In the genomic region with DNA sequence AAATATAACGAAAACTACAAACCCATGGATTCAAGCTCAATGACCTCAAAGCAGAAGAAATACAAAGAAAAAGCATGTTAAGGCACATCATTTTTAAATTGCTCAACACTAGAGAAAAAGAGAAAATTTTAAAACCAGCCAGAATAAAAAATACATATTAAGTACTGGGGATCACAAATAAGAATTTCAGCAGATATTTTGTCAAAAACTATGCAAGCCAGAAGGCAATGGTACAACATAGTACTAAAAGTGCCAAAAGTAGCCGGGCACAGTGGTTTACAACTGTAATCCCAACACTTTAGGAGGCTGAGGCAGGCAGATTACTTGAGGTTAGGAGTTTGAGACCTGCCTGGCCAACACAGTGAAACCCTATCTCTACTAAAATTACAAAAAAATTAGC, we compare ENCODE assay signal across 14 cellular contexts. TPM values are rescaled to one million over a fixed set of nuclear protein-coding genes. Genes with fewer than 3 reads are reported as not detected.
DNase-seq lines count a peak whose midpoint lies in the region; ATAC-seq, FAIRE-seq and TF ChIP-seq lines count a peak whose summit lies in the region.
"Had no signal": no experiment of that assay in that cellular context is flagged by ENCODE, and none has a peak within 500 bp of the region (broad histone marks: within the 10 kb centered on the region; RNA-seq: fewer than 3 reads in every experiment).

No MANE protein-coding gene starts in this region.

- DNase-seq in SK-N-SH (peak; percentile 22), NCI-H1105 (lab: John Stamatoyannopoulos, UW) (peak; percentile 37), astrocyte (ENCODE audit: low read depth) (peak; percentile 26), progenitor cell of endocrine pancreas (ENCODE audit: low spot score, unreplicated experiment) (no peak), globus pallidus (ENCODE audit: low spot score) (no peak), uterus (no peak)
- DNase-seq: colonic mucosa; GOT3; stimulated activated CD4-positive, alpha-beta T cell treated with anti-CD3 and anti-CD28 coated beads, Interleukin-2, amount 100 ng/mL, for 48 hours; testis had no signal

- ATAC-seq in SK-N-SH treated with all-trans-retinoic acid at 6 μM for 48 hours (no peak), GM19467 (IDR thresholded peaks at IDR 0.05; ENCODE audit: unreplicated experiment) (no peak)

- CTCF ChIA-PET in SK-N-SH (lab: Yijun Ruan, JAX): no interaction called here

- H3K36me3 Mint-ChIP-seq in astrocyte (ENCODE audit: low read depth, unreplicated experiment) (peaks cover 19% of the 10 kb centered on the region), progenitor cell of endocrine pancreas (ENCODE audit: insufficient read depth) (peaks cover 26% of the 10 kb centered on the region)

- no peak for TF ChIP-seq CTCF in SK-N-SH (IDR thresholded peaks at IDR 0.05)
- no peak for TF ChIP-seq CTCF in astrocyte (IDR thresholded peaks at IDR 0.05; ENCODE audit: insufficient read depth, low read depth, low read length)
- no peak for TF ChIP-seq CTCF in progenitor cell of endocrine pancreas (IDR thresholded peaks at IDR 0.05; ENCODE audit: unreplicated experiment)
- no peak for TF ChIP-seq CTCF in uterus (IDR thresholded peaks at IDR 0.05)

- H3K4me2 ChIP-seq in SK-N-SH: no peak overlapping the region
- H3K4me2 ChIP-seq in astrocyte (ENCODE audit: low read length): no peak overlapping the region

- TF ChIP-seq RAD21 in SK-N-SH (IDR thresholded peaks at IDR 0.05; ENCODE audit: low read length): no peak

- H3K9me3 ChIP-seq in SK-N-SH (peaks cover 12% of the 10 kb centered on the region), astrocyte (ENCODE audit: insufficient read depth, low read depth, low read length) (peaks cover 8% of the 10 kb centered on the region), uterus (peaks cover 0 to 16% of the 10 kb centered on the region in 2 donors)
- H3K9me3 ChIP-seq: colonic mucosa, testis had no signal

- no peaks in the 10 kb centered on the region for H3K9me2 ChIP-seq in SK-N-SH

- H3K9ac ChIP-seq in SK-N-SH (no peak overlapping the region), astrocyte (ENCODE audit: low read length) (no peak overlapping the region)

- no peak overlapping the region for H3K4me3 ChIP-seq in SK-N-SH (ENCODE audit: low read depth in 2 of 2, low read length in 1 of 2)
- no peak overlapping the region for H3K4me3 ChIP-seq in astrocyte (ENCODE audit: insufficient read depth, low read depth, low read length)
- H3K4me3 ChIP-seq in uterus: no peak overlapping the region
- H3K4me3 ChIP-seq: colonic mucosa, testis had no signal

- no peak for FAIRE-seq in astrocyte (lab: Jason Lieb, UNC)
- FAIRE-seq: TTC549 had no signal

- H3K27me3 ChIP-seq in SK-N-SH (ENCODE audit: insufficient read depth) (no peaks in the 10 kb centered on the region), astrocyte (ENCODE audit: insufficient read depth, low read length) (no peaks in the 10 kb centered on the region), uterus (no peaks in the 10 kb centered on the region)
- H3K27me3 ChIP-seq: colonic mucosa, testis had no signal

- H3K27me3 Mint-ChIP-seq in astrocyte (ENCODE audit: low read depth, unreplicated experiment) (no peaks in the 10 kb centered on the region), progenitor cell of endocrine pancreas (no peaks in the 10 kb centered on the region)
- H3K27me3 Mint-ChIP-seq: CD8-positive, alpha-beta memory T cell had no signal

- no peak for TF ChIP-seq EP300 in SK-N-SH (IDR thresholded peaks at IDR 0.05; ENCODE audit: borderline replicate concordance in 1 of 2, low read depth in 1 of 2, low read length in 1 of 2)

- no peaks in the 10 kb centered on the region for H4K20me1 ChIP-seq in SK-N-SH (ENCODE audit: insufficient read depth)
- H4K20me1 ChIP-seq in astrocyte (ENCODE audit: insufficient read depth, low read length): peaks cover 9% of the 10 kb centered on the region

- H3F3A ChIP-seq in SK-N-SH (replicated peaks; ENCODE audit: insufficient read depth): no peaks in the 10 kb centered on the region

- H3K27ac Mint-ChIP-seq in astrocyte (ENCODE audit: unreplicated experiment): no peak overlapping the region
- H3K27ac Mint-ChIP-seq in progenitor cell of endocrine pancreas: peak overlapping the region; percentile 90

- H3K4me3 Mint-ChIP-seq in astrocyte (ENCODE audit: unreplicated experiment) (no peak overlapping the region), progenitor cell of endocrine pancreas (ENCODE audit: low read depth) (no peak overlapping the region)
- H3K4me3 Mint-ChIP-seq: CD8-positive, alpha-beta memory T cell had no signal

- H3K4me1 Mint-ChIP-seq in astrocyte (ENCODE audit: low read depth, unreplicated experiment) (peaks cover 3% of the 10 kb centered on the region), progenitor cell of endocrine pancreas (ENCODE audit: low read depth) (no peaks in the 10 kb centered on the region)

- no peak for TF ChIP-seq POLR2A in uterus (IDR thresholded peaks at IDR 0.05)

- H3K27ac ChIP-seq in SK-N-SH (ENCODE audit: low read depth in 2 of 2, low read length in 1 of 2) (no peak overlapping the region), astrocyte (ENCODE audit: low read depth, low read length) (no peak overlapping the region), uterus (no peak overlapping the region)
- H3K27ac ChIP-seq: colonic mucosa, testis had no signal

- intact Hi-C loops in uterus (cut with DNase I; ENCODE audit: low total_unique reads): no loop called here

- peaks cover 10% of the 10 kb centered on the region for H3K9me3 Mint-ChIP-seq in astrocyte (ENCODE audit: unreplicated experiment)
- peaks cover 16% of the 10 kb centered on the region for H3K9me3 Mint-ChIP-seq in progenitor cell of endocrine pancreas (ENCODE audit: low read depth)

- H3K4me1 ChIP-seq in SK-N-SH (ENCODE audit: control insufficient read depth in 1 of 2, insufficient read depth in 2 of 2, low read depth in 1 of 2, low read length in 1 of 2) (peaks cover 0 to 4% of the 10 kb centered on the region in 2 experiments; a peak in 1 of 4 replicates), astrocyte (ENCODE audit: insufficient read depth, low read length) (no peaks in the 10 kb centered on the region), uterus (no peaks in the 10 kb centered on the region)
- H3K4me1 ChIP-seq: testis had no signal

- H3K36me3 ChIP-seq in SK-N-SH (replicated peaks in 1 of 2; ENCODE audit: control insufficient read depth in 1 of 2, insufficient read depth in 2 of 2, low read length in 1 of 2) (peaks cover 0 to 44% of the 10 kb centered on the region in 2 experiments), astrocyte (ENCODE audit: insufficient read depth, low read length) (no peaks in the 10 kb centered on the region), uterus (no peaks in the 10 kb centered on the region)
- H3K36me3 ChIP-seq: colonic mucosa had no signal

- POLR2A ChIA-PET in SK-N-SH (lab: Yijun Ruan, JAX): no interaction called here

- H3K79me2 ChIP-seq in SK-N-SH (ENCODE audit: insufficient read depth) (peaks cover 39% of the 10 kb centered on the region), astrocyte (ENCODE audit: insufficient read depth, low read length) (peaks cover 5% of the 10 kb centered on the region)

- no peak overlapping the region for H2AFZ ChIP-seq in SK-N-SH (ENCODE audit: low read depth)
- H2AFZ ChIP-seq in astrocyte (ENCODE audit: low read depth, low read length): no peak overlapping the region

- 59% methylated on average over 2 of the region's 2 CpGs for WGBS in SK-N-SH (ENCODE audit: low lambda C conversion rate)

TF ChIP-seq in SK-N-SH, 30 proteins besides CTCF, POLR2A, EP300 and RAD21 (continues in another document):
- TF ChIP-seq RCOR1 (IDR thresholded peaks at IDR 0.05; ENCODE audit: low read length) (no peak), CHD2 (IDR thresholded peaks at IDR 0.05; ENCODE audit: low read length, partially characterized antibody) (no peak), TCF12 (IDR thresholded peaks at IDR 0.05) (no peak), POLR2AphosphoS5 (IDR thresholded peaks at IDR 0.05; ENCODE audit: low read depth, low read length) (no peak)

TF ChIP-seq in SK-N-SH treated with all-trans-retinoic acid at 6 μM for 48 hours, 23 proteins besides CTCF, POLR2A, EP300 and RAD21 (continues in another document):
- TF ChIP-seq ARNTL (CRISPR knock-in tag; IDR thresholded peaks at IDR 0.05; ENCODE audit: borderline replicate concordance, low read depth) (no peak), ZNF70 (CRISPR knock-in tag; IDR thresholded peaks at IDR 0.05) (no peak), CSDC2 (CRISPR knock-in tag; IDR thresholded peaks at IDR 0.05) (no peak), ESRRG (CRISPR knock-in tag; IDR thresholded peaks at IDR 0.05) (no peak), ISL1 (CRISPR knock-in tag; IDR thresholded peaks at IDR 0.05) (no peak), ZFP3 (CRISPR knock-in tag; IDR thresholded peaks at IDR 0.05) (no peak), OSR1 (CRISPR knock-in tag; IDR thresholded peaks at IDR 0.05) (no peak), ZC3H10 (CRISPR knock-in tag; IDR thresholded peaks at IDR 0.05) (no peak)
- TF ChIP-seq, protein P1, sequence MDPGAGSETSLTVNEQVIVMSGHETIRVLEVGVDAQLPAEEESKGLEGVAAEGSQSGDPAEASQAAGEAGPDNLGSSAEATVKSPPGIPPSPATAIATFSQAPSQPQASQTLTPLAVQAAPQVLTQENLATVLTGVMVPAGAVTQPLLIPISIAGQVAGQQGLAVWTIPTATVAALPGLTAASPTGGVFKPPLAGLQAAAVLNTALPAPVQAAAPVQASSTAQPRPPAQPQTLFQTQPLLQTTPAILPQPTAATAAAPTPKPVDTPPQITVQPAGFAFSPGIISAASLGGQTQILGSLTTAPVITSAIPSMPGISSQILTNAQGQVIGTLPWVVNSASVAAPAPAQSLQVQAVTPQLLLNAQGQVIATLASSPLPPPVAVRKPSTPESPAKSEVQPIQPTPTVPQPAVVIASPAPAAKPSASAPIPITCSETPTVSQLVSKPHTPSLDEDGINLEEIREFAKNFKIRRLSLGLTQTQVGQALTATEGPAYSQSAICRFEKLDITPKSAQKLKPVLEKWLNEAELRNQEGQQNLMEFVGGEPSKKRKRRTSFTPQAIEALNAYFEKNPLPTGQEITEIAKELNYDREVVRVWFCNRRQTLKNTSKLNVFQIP (CRISPR knock-in tag; IDR thresholded peaks at IDR 0.05; ENCODE audit: borderline replicate concordance, low read depth): no peak

RNA-seq across cellular contexts. Expression of gene SGPP1, which starts 10.2 kb away (rescaled TPM):
- 8.1 and 8.4 TPM in 2 replicates for polyA plus RNA-seq in SK-N-SH (2012; rRNA removed)
- polyA plus RNA-seq in SK-N-SH (2012; cell fraction: cytosol; rRNA removed): 11.6 and 12.3 TPM in 2 replicates
- 3.3 and 6.0 TPM in 2 replicates for polyA plus RNA-seq in SK-N-SH (2012; cell fraction: nucleus; rRNA removed)
- 13.8 and 13.9 TPM in 2 replicates for total RNA-seq in astrocyte
- total RNA-seq in progenitor cell of endocrine pancreas: 6.4 and 6.5 TPM in 2 replicates
- total RNA-seq in uterus: 10 to 100 TPM; 17.7 to 47.6 (median 21.5) TPM

Comparison
In these comparisons a context has a peak if more than half of its experiments do, and no peak if none do; other contexts are left out.
1. DNase-seq: peak in SK-N-SH (single experiment), NCI-H1105 (single experiment) and astrocyte (single experiment); none in progenitor cell of endocrine pancreas (single experiment), globus pallidus (single experiment) and uterus (0 of 2).